ENCODE assay signal across 12 cellular contexts in the genomic region with DNA sequence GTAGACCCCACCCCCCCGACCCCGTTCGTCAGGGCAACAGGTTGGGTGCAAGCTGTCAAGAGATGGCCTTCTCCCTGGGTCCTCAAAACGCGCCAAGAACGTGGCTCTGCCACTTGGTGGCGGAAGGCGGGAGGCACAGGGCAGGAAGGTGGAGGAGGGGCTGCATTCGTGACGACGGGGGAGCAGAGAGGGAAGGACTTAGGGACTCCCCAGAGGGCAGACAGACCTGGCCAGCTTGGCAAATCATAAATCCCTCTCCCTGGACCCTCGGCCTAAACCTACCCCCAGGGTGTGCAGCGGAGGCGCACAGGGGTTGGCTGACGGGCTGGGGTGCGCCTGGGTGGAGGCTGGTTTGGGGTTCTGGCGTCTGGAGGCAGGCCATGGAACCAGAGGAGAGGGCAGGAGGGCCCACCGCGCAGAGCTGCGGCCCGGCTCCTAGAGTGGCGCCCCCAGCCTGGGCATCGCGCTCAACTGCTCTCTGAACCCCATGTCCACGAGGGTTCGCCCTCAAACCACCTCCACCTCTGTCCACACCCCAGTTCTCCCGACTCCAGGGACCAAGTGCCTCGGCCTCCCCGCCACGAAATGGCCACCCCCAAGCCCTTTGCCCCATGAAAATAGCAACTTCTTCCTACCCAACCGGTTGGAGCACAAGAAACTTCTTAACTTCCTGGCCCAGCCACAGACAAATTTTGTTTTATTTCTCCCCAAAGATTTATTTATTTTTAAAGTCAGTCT. TPM values are rescaled to one million over a fixed set of nuclear protein-coding genes. Genes with fewer than 3 reads are reported as not detected.
A peak's percentile ranks its signal among the peaks of the same experiment; 100 is the strongest.
DNase-seq lines count a peak whose midpoint lies in the region; FAIRE-seq and TF ChIP-seq lines count a peak whose summit lies in the region.
"Had no signal": no experiment of that assay in that cellular context is flagged by ENCODE, and none has a peak within 500 bp of the region (broad histone marks: within the 10 kb centered on the region; RNA-seq: fewer than 3 reads in every experiment).

No MANE protein-coding gene starts in this region.

- no peaks in the 10 kb centered on the region for H3K9me3 ChIP-seq in PC-9 (ENCODE audit: insufficient read depth, low read depth)
- H3K9me3 ChIP-seq: body of pancreas had no signal

- CTCF ChIA-PET in PC-9 (lab: Charles Lee): interaction anchor here (0.6 kb wide), 1 partner anchor 171 kb away, joined by 4 read pairs; no protein-coding TSS in a partner anchor

- no peak overlapping the region for H3K4me3 ChIP-seq in PC-9
- H3K4me3 ChIP-seq: body of pancreas had no signal

- H3K27me3 Mint-ChIP-seq in activated T-cell treated with anti-CD3 and anti-CD28 coated beads, Interleukin-2, amount 50 U/mL, for 24 hours: peaks cover 99% of the 10 kb centered on the region

- H3K9me2 ChIP-seq in PC-9 (ENCODE audit: insufficient read depth): no peaks in the 10 kb centered on the region

- peak; percentile 55 for DNase-seq in stimulated activated CD4-positive, alpha-beta T cell treated with anti-CD3 and anti-CD28 coated beads, Interleukin-1b, Interleukin-23, amount 100 ng/mL, for 48 hours
- DNase-seq in stimulated activated CD4-positive, alpha-beta T cell treated with anti-CD3 and anti-CD28 coated beads, Interleukin-2, amount 100 ng/mL, for 24 hours: no peak
- peak; percentile 58 for DNase-seq in activated T-cell treated with anti-CD3 and anti-CD28 coated beads, Interleukin-2, amount 50 U/mL, for 24 hours
- DNase-seq in iPS-NIHi7 (ENCODE audit: extremely low spot score) (peak; percentile 60), ureter (ENCODE audit: low spot score) (peak; percentile 54), A172 (ENCODE audit: low spot score) (no peak), PC-9 (no peak), GM19239 (ENCODE audit: insufficient read length, low spot score) (no peak)
- DNase-seq: body of pancreas, C1 segment of cervical spinal cord, IMR-90 had no signal

- no TSS peak for BruUV-seq in PC-9 (replicated peaks; lab: Mats Ljungman, UMichigan)

- H3K36me3 ChIP-seq in PC-9 (ENCODE audit: low read depth): no peaks in the 10 kb centered on the region

- TF ChIP-seq CTCF in PC-9 (conservative IDR thresholded peaks at IDR 0.05): no peak

- POLR2A ChIA-PET in PC-9 (lab: Charles Lee; ENCODE audit: unreplicated experiment): no interaction called here

- H3K4me2 ChIP-seq in PC-9: no peak overlapping the region

- no peaks in the 10 kb centered on the region for H3K27me3 ChIP-seq in PC-9 (ENCODE audit: insufficient read depth, low read depth)

- no peak overlapping the region for H2AFZ ChIP-seq in PC-9

- no peaks in the 10 kb centered on the region for H3F3A ChIP-seq in PC-9 (ENCODE audit: insufficient read depth, low read depth)

- H4K20me1 ChIP-seq in PC-9 (ENCODE audit: insufficient read depth): no peaks in the 10 kb centered on the region

- FAIRE-seq in GM19239 (lab: Jason Lieb, UNC): no peak
- FAIRE-seq: TTC549 had no signal

- H3K27ac Mint-ChIP-seq in activated T-cell treated with anti-CD3 and anti-CD28 coated beads, Interleukin-2, amount 50 U/mL, for 24 hours: peak overlapping the region; percentile 24

- peaks cover 7% of the 10 kb centered on the region; the same call in 1 of the 2 replicates for H3K79me2 ChIP-seq in PC-9 (ENCODE audit: low read depth)

- H3K36me3 Mint-ChIP-seq in activated T-cell treated with anti-CD3 and anti-CD28 coated beads, Interleukin-2, amount 50 U/mL, for 24 hours (ENCODE audit: low read depth): no peaks in the 10 kb centered on the region

- no peaks in the 10 kb centered on the region for H3K9me3 Mint-ChIP-seq in activated T-cell treated with anti-CD3 and anti-CD28 coated beads, Interleukin-2, amount 50 U/mL, for 24 hours

- H3K4me1 Mint-ChIP-seq in activated T-cell treated with anti-CD3 and anti-CD28 coated beads, Interleukin-2, amount 50 U/mL, for 24 hours (ENCODE audit: low read depth): peaks cover 72% of the 10 kb centered on the region

- peak overlapping the region; percentile 16 for H3K4me3 Mint-ChIP-seq in activated T-cell treated with anti-CD3 and anti-CD28 coated beads, Interleukin-2, amount 50 U/mL, for 24 hours

- H3K27ac ChIP-seq in PC-9: no peak overlapping the region
- H3K27ac ChIP-seq: body of pancreas had no signal

- H3K4me1 ChIP-seq in PC-9 (replicated peaks; ENCODE audit: insufficient read depth): no peaks in the 10 kb centered on the region

- intact Hi-C loops in PC-9 (cut with micrococcal nuclease; ENCODE audit: unreplicated experiment): loop anchor here (10.0 kb wide), 1 partner anchor 1261 kb away; no protein-coding TSS in a partner anchor

RNA-seq across cellular contexts. Expression of gene GATA3, which starts 10.8 kb away (rescaled TPM):
- total RNA-seq in ureter (310 TPM), PC-9 (2021) (41.2 and 43.6 TPM in 2 replicates)
- 0.12 and 0.46 TPM in 2 replicates for total RNA-seq in A172 (2014; rRNA removed; shearing (Covaris generic))
- total RNA-seq: IMR-90 had no signal

Comparison
In these comparisons a context has a peak if more than half of its experiments do, and no peak if none do; other contexts are left out.
1. DNase-seq: peak in stimulated activated CD4-positive, alpha-beta T cell treated with anti-CD3 and anti-CD28 coated beads, Interleukin-1b, Interleukin-23, amount 100 ng/mL, for 48 hours (single experiment), activated T-cell treated with anti-CD3 and anti-CD28 coated beads, Interleukin-2, amount 50 U/mL, for 24 hours (single experiment), iPS-NIHi7 (single experiment) and ureter (single experiment); none in stimulated activated CD4-positive, alpha-beta T cell treated with anti-CD3 and anti-CD28 coated beads, Interleukin-2, amount 100 ng/mL, for 24 hours (0 of 2), A172 (single experiment), PC-9 (0 of 2) and GM19239 (single experiment).
2. RNA of gene GATA3, which starts 10.8 kb away (total RNA-seq): 310 TPM in ureter (single experiment) and 41.2 to 43.6 TPM in PC-9; 0.12 to 0.46 TPM in A172; every median in the first group is over 10 times any median in the second.